ENCODE assay signal across 24 cellular contexts in genomic region chr7:27834179-27834921, GRCh38.
DNase-seq lines count a peak whose midpoint lies in the region; ATAC-seq and TF ChIP-seq lines count a peak whose summit lies in the region.
"Had no signal": no experiment of that assay in that cellular context is flagged by ENCODE, and none has a peak within 500 bp of the region (broad histone marks: within the 10 kb centered on the region; RNA-seq: fewer than 3 reads in every experiment).

No MANE protein-coding gene starts in this region.

- 71% methylated on average over 7 of the region's 7 CpGs for WGBS in testis, 2 donors

- ATAC-seq in left colon (peak; percentile 19), HG02571 (IDR thresholded peaks at IDR 0.05; ENCODE audit: unreplicated experiment) (no peak)

- DNase-seq in NCI-H510A (lab: John Stamatoyannopoulos, UW) (peak; percentile 6), NCI-H510A treated with DMSO at 0.1 percent for 48 hours (lab: John Stamatoyannopoulos, UW) (no peak), epithelial cell of proximal tubule (ENCODE audit: low read depth) (peak; percentile 10), left colon (no peak), testis (no peak), NCI-H1092 treated with DMSO at 0.1 percent for 48 hours (lab: John Stamatoyannopoulos, UW) (no peak), SHP77 (lab: John Stamatoyannopoulos, UW) (no peak)
- DNase-seq: 8988T; activated naive CD8-positive, alpha-beta T cell treated with anti-CD3 and anti-CD28 coated beads, Interleukin-2, amount 10 ng/mL, durations not matched to agents 7 days and 5 days; caudate nucleus; DMS153; effector CD4-positive, alpha-beta T cell; HCEC 1CT; Karpas-422; NCI-H1105; NCI-H2171 treated with DMSO at 0.1 percent for 48 hours; NK-92 treated with Interleukin-12 subunit alpha and Interleukin-12 subunit beta, amount 100 ng/mL, for 24 hours; pancreas; T-helper 1 cell; upper lobe of left lung; WERI-Rb-1 had no signal

- intact Hi-C loops in left colon (cut with DNase I, micrococcal nuclease) (no loop called here), testis (cut with DNase I; ENCODE audit: low total_unique reads) (no loop called here)

- H3K27me3 ChIP-seq in testis = no peaks in the 10 kb centered on the region
- H3K27me3 ChIP-seq: pancreas, upper lobe of left lung had no signal

- no peak for TF ChIP-seq POLR2A in testis (IDR thresholded peaks at IDR 0.05)

- H3K4me3 ChIP-seq in epithelial cell of proximal tubule (ENCODE audit: low read depth, low read length) (no peak overlapping the region), testis (no peak overlapping the region)
- H3K4me3 ChIP-seq: pancreas, smooth muscle cell, upper lobe of left lung had no signal

- no peaks in the 10 kb centered on the region for H3K36me3 ChIP-seq in testis (ENCODE audit: low read depth, missing control alignments)
- H3K36me3 ChIP-seq: pancreas, WERI-Rb-1 had no signal

- H3K27ac ChIP-seq in testis = peak overlapping the region; percentile 71 to 72
- H3K27ac ChIP-seq: pancreas, RWPE1, WERI-Rb-1 had no signal

- no peaks in the 10 kb centered on the region for H3K9me3 ChIP-seq in testis
- H3K9me3 ChIP-seq: pancreas, upper lobe of left lung had no signal

- TF ChIP-seq CTCF in epithelial cell of proximal tubule (conservative IDR thresholded peaks at IDR 0.05; ENCODE audit: low read depth, low read length) (no peak), testis (IDR thresholded peaks at IDR 0.05) (no peak)

- peaks cover 10% of the 10 kb centered on the region for H3K4me1 ChIP-seq in testis
- H3K4me1 ChIP-seq: pancreas had no signal

Comparison
In these comparisons a context has a peak if more than half of its experiments do, and no peak if none do; other contexts are left out.
1. DNase-seq: peak in NCI-H510A (single experiment) and epithelial cell of proximal tubule (single experiment); none in NCI-H510A treated with DMSO at 0.1 percent for 48 hours (single experiment), left colon (0 of 2), testis (single experiment), NCI-H1092 treated with DMSO at 0.1 percent for 48 hours (single experiment) and SHP77 (0 of 2).